Comparison of ENCODE assay signal across 1 cellular context in the genomic region with DNA sequence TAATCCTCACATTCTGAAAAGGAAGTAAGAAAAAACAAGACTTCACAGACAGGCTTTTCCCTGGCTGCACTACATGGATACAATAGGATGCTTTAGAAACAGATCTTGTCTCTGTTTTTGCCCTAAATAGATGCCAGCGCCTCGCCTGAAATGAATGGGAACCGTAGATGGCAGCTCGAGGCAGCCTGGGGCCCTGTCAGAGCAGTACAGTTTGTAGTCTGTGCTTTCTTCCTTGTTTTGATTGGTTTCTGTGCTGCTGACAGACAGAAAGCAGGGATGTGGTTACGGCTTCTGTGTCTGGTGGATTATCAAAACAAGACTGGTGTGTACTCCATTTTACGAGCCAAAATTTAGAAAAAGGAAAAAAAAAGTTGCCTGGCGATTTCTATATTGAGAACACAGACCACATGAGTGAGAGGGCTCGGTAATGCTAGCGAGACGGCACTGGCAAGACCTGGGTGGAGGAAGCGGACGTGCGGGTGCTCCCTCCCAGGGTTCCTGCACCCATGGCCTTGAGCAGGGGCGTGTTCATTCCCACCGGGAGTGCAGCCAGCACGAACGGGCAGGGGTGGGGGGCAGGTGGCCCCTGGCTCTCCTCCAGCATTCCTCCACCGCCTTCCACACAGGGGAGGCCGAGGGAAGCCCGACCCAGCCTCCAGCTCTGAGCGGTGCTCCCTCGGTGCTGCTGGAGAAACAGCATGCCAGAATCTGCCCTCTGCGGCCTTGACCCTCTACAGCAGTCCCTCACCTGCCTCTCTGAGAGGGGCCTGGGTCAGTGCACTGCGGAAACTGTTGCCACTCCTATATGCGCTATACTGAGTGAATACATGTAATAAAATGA.
TF ChIP-seq lines count a peak whose summit lies in the region.

No MANE protein-coding gene starts in this region.

TF ChIP-seq in HepG2, 621 proteins besides CTCF, POLR2A, EP300 and RAD21 (continued from another document and continues in another):
- TF ChIP-seq, protein P1, sequence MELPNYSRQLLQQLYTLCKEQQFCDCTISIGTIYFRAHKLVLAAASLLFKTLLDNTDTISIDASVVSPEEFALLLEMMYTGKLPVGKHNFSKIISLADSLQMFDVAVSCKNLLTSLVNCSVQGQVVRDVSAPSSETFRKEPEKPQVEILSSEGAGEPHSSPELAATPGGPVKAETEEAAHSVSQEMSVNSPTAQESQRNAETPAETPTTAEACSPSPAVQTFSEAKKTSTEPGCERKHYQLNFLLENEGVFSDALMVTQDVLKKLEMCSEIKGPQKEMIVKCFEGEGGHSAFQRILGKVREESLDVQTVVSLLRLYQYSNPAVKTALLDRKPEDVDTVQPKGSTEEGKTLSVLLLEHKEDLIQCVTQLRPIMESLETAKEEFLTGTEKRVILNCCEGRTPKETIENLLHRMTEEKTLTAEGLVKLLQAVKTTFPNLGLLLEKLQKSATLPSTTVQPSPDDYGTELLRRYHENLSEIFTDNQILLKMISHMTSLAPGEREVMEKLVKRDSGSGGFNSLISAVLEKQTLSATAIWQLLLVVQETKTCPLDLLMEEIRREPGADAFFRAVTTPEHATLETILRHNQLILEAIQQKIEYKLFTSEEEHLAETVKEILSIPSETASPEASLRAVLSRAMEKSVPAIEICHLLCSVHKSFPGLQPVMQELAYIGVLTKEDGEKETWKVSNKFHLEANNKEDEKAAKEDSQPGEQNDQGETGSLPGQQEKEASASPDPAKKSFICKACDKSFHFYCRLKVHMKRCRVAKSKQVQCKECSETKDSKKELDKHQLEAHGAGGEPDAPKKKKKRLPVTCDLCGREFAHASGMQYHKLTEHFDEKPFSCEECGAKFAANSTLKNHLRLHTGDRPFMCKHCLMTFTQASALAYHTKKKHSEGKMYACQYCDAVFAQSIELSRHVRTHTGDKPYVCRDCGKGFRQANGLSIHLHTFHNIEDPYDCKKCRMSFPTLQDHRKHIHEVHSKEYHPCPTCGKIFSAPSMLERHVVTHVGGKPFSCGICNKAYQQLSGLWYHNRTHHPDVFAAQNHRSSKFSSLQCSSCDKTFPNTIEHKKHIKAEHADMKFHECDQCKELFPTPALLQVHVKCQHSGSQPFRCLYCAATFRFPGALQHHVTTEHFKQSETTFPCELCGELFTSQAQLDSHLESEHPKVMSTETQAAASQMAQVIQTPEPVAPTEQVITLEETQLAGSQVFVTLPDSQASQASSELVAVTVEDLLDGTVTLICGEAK (IDR thresholded peaks at IDR 0.05) = no peak
- TF ChIP-seq, protein P1 (CRISPR knock-in tag; IDR thresholded peaks at IDR 0.05) = peak; percentile 41; the same call in 1 of the 2 replicates
- TF ChIP-seq, protein P2, sequence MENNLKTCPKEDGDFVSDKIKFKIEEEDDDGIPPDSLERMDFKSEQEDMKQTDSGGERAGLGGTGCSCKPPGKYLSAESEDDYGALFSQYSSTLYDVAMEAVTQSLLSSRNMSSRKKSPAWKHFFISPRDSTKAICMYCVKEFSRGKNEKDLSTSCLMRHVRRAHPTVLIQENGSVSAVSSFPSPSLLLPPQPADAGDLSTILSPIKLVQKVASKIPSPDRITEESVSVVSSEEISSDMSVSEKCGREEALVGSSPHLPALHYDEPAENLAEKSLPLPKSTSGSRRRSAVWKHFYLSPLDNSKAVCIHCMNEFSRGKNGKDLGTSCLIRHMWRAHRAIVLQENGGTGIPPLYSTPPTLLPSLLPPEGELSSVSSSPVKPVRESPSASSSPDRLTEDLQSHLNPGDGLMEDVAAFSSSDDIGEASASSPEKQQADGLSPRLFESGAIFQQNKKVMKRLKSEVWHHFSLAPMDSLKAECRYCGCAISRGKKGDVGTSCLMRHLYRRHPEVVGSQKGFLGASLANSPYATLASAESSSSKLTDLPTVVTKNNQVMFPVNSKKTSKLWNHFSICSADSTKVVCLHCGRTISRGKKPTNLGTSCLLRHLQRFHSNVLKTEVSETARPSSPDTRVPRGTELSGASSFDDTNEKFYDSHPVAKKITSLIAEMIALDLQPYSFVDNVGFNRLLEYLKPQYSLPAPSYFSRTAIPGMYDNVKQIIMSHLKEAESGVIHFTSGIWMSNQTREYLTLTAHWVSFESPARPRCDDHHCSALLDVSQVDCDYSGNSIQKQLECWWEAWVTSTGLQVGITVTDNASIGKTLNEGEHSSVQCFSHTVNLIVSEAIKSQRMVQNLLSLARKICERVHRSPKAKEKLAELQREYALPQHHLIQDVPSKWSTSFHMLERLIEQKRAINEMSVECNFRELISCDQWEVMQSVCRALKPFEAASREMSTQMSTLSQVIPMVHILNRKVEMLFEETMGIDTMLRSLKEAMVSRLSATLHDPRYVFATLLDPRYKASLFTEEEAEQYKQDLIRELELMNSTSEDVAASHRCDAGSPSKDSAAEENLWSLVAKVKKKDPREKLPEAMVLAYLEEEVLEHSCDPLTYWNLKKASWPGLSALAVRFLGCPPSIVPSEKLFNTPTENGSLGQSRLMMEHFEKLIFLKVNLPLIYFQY (CRISPR knock-in tag; IDR thresholded peaks at IDR 0.05; ENCODE audit: borderline replicate concordance) = peak; percentile 40; the same call in 1 of the 2 replicates
- TF ChIP-seq MEF2D (CRISPR knock-in tag; IDR thresholded peaks at IDR 0.05) = peak; percentile 58; the same call in 1 of the 2 replicates
- 0 out of 2 replicates have a peak, but pooled peaks have one; percentile 10 for TF ChIP-seq ZNF331 (CRISPR knock-in tag; IDR thresholded peaks at IDR 0.05)
- no peak for TF ChIP-seq MAF1 (CRISPR knock-in tag; IDR thresholded peaks at IDR 0.05; ENCODE audit: borderline replicate concordance)
- peak; percentile 48; the same call in 1 of the 2 replicates for TF ChIP-seq ZNF772 (CRISPR knock-in tag; IDR thresholded peaks at IDR 0.05)
- no peak for TF ChIP-seq MBD4 (IDR thresholded peaks at IDR 0.05; ENCODE audit: borderline replicate concordance, low read length)
- peak; percentile 58; the same call in 1 of the 2 replicates for TF ChIP-seq ZBTB7B (CRISPR knock-in tag; IDR thresholded peaks at IDR 0.05)
- no peak for TF ChIP-seq STAT5B (CRISPR knock-in tag; IDR thresholded peaks at IDR 0.05)
- TF ChIP-seq KDM5B (CRISPR knock-in tag; IDR thresholded peaks at IDR 0.05; ENCODE audit: borderline replicate concordance) = peak; percentile 69; the same call in 1 of the 2 replicates
- 0 out of 2 replicates have a peak, but pooled peaks have one; percentile 56 for TF ChIP-seq SMYD3 (CRISPR knock-in tag; IDR thresholded peaks at IDR 0.05)
- TF ChIP-seq ZNF530 (CRISPR knock-in tag; IDR thresholded peaks at IDR 0.05; ENCODE audit: low read depth) = no peak
- 0 out of 2 replicates have a peak, but pooled peaks have one; percentile 47 for TF ChIP-seq ETV5 (CRISPR knock-in tag; IDR thresholded peaks at IDR 0.05; ENCODE audit: borderline replicate concordance)
- TF ChIP-seq IRX3 (CRISPR knock-in tag; IDR thresholded peaks at IDR 0.05; ENCODE audit: borderline replicate concordance, low read depth) = no peak
- TF ChIP-seq KDM4B (CRISPR knock-in tag; IDR thresholded peaks at IDR 0.05) = no peak
- TF ChIP-seq ZNF766 (CRISPR knock-in tag; IDR thresholded peaks at IDR 0.05; ENCODE audit: borderline replicate concordance) = peak; percentile 17; the same call in 1 of the 2 replicates
- TF ChIP-seq, protein P3, sequence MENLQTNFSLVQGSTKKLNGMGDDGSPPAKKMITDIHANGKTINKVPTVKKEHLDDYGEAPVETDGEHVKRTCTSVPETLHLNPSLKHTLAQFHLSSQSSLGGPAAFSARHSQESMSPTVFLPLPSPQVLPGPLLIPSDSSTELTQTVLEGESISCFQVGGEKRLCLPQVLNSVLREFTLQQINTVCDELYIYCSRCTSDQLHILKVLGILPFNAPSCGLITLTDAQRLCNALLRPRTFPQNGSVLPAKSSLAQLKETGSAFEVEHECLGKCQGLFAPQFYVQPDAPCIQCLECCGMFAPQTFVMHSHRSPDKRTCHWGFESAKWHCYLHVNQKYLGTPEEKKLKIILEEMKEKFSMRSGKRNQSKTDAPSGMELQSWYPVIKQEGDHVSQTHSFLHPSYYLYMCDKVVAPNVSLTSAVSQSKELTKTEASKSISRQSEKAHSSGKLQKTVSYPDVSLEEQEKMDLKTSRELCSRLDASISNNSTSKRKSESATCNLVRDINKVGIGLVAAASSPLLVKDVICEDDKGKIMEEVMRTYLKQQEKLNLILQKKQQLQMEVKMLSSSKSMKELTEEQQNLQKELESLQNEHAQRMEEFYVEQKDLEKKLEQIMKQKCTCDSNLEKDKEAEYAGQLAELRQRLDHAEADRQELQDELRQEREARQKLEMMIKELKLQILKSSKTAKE (CRISPR knock-in tag; IDR thresholded peaks at IDR 0.05; ENCODE audit: borderline replicate concordance) = 0 out of 2 replicates have a peak, but pooled peaks have one; percentile 17
- peak; percentile 57; the same call in 1 of the 2 replicates for TF ChIP-seq ARNTL (CRISPR knock-in tag; IDR thresholded peaks at IDR 0.05)
- TF ChIP-seq, protein P4, sequence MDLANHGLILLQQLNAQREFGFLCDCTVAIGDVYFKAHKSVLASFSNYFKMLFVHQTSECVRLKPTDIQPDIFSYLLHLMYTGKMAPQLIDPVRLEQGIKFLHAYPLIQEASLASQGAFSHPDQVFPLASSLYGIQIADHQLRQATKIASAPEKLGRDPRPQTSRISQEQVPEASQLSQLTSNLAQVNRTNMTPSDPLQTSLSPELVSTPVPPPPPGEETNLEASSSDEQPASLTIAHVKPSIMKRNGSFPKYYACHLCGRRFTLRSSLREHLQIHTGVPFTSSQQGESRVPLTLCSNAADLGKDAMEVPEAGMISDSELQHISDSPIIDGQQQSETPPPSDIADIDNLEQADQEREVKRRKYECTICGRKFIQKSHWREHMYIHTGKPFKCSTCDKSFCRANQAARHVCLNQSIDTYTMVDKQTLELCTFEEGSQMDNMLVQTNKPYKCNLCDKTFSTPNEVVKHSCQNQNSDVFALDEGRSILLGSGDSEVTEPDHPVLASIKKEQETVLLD (CRISPR knock-in tag; IDR thresholded peaks at IDR 0.05; ENCODE audit: low read depth) = no peak
- TF ChIP-seq SALL1 (CRISPR knock-in tag; IDR thresholded peaks at IDR 0.05) = peak; percentile 89
- TF ChIP-seq ZNF644 (CRISPR knock-in tag; IDR thresholded peaks at IDR 0.05; ENCODE audit: low read depth) = 0 out of 2 replicates have a peak, but pooled peaks have one; percentile 36
- TF ChIP-seq MATR3 (CRISPR knock-in tag; IDR thresholded peaks at IDR 0.05) = no peak
- no peak for TF ChIP-seq IKZF4 (CRISPR knock-in tag; IDR thresholded peaks at IDR 0.05; ENCODE audit: borderline replicate concordance, low read depth, not compliant biosample characterization)
- no peak for TF ChIP-seq SRSF1 (optimal IDR thresholded peaks at IDR 0.05; ENCODE audit: low read depth, low read length)
- no peak for TF ChIP-seq SP140L (CRISPR knock-in tag; IDR thresholded peaks at IDR 0.05; ENCODE audit: borderline replicate concordance)
- TF ChIP-seq ZNF367 (CRISPR knock-in tag; IDR thresholded peaks at IDR 0.05; ENCODE audit: borderline replicate concordance) = no peak
- TF ChIP-seq, protein P5, sequence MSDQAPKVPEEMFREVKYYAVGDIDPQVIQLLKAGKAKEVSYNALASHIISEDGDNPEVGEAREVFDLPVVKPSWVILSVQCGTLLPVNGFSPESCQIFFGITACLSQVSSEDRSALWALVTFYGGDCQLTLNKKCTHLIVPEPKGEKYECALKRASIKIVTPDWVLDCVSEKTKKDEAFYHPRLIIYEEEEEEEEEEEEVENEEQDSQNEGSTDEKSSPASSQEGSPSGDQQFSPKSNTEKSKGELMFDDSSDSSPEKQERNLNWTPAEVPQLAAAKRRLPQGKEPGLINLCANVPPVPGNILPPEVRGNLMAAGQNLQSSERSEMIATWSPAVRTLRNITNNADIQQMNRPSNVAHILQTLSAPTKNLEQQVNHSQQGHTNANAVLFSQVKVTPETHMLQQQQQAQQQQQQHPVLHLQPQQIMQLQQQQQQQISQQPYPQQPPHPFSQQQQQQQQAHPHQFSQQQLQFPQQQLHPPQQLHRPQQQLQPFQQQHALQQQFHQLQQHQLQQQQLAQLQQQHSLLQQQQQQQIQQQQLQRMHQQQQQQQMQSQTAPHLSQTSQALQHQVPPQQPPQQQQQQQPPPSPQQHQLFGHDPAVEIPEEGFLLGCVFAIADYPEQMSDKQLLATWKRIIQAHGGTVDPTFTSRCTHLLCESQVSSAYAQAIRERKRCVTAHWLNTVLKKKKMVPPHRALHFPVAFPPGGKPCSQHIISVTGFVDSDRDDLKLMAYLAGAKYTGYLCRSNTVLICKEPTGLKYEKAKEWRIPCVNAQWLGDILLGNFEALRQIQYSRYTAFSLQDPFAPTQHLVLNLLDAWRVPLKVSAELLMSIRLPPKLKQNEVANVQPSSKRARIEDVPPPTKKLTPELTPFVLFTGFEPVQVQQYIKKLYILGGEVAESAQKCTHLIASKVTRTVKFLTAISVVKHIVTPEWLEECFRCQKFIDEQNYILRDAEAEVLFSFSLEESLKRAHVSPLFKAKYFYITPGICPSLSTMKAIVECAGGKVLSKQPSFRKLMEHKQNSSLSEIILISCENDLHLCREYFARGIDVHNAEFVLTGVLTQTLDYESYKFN (CRISPR knock-in tag; conservative IDR thresholded peaks at IDR 0.05) = peak; percentile 74
- no peak for TF ChIP-seq ZNF10 (CRISPR knock-in tag; IDR thresholded peaks at IDR 0.05; ENCODE audit: borderline replicate concordance, low read depth)
- no peak; a peak in 1 of 4 replicates for TF ChIP-seq KLF16 (CRISPR knock-in tag; IDR thresholded peaks at IDR 0.05)
- no peak for TF ChIP-seq ZNF552 (CRISPR knock-in tag; IDR thresholded peaks at IDR 0.05; ENCODE audit: borderline replicate concordance)
- TF ChIP-seq ZFP37 (CRISPR knock-in tag; IDR thresholded peaks at IDR 0.05; ENCODE audit: borderline replicate concordance) = no peak
- no peak for TF ChIP-seq ZNF672 (CRISPR knock-in tag; IDR thresholded peaks at IDR 0.05)
